In genomic region chr7:129617178-129617577, GRCh38 we compare ENCODE assay signal across 20 cellular contexts. TPM values are rescaled to one million over a fixed set of nuclear protein-coding genes. Genes with fewer than 3 reads are reported as not detected.
DNase-seq lines count a peak whose midpoint lies in the region; ATAC-seq and TF ChIP-seq lines count a peak whose summit lies in the region.
"Had no signal": no experiment of that assay in that cellular context is flagged by ENCODE, and none has a peak within 500 bp of the region (broad histone marks: within the 10 kb centered on the region; RNA-seq: fewer than 3 reads in every experiment).

No MANE protein-coding gene starts in this region.

- TF ChIP-seq CTCF in HFFc6 (IDR thresholded peaks at IDR 0.05) (no peak), NB4 (IDR thresholded peaks at IDR 0.05; ENCODE audit: low read depth, low read length) (no peak)

- H3K9me3 Mint-ChIP-seq in HFFc6: no peaks in the 10 kb centered on the region
- H3K9me3 Mint-ChIP-seq in central memory CD8-positive, alpha-beta T cell: no peaks in the 10 kb centered on the region
- H3K9me3 Mint-ChIP-seq in natural killer cell treated with Interleukin-12 subunit alpha and Interleukin-12 subunit beta and Interleukin-15 and Interleukin-18, amount 100 ng/mL, for 72 hours: peaks cover 3% of the 10 kb centered on the region
- H3K9me3 Mint-ChIP-seq: activated T-helper 1 cell treated with anti-CD3 and anti-CD28 coated beads, Interleukin-12 subunit alpha, Interleukin-12 subunit beta, Interleukin-2, Interleukin-4 antibody, amounts not matched to agents 30 ng/mL and 10 ng/mL and 1 ng/mL, durations not matched to agents 14 hours and 24 hours and 36 hours had no signal

- no peak for TF ChIP-seq POLR2A in NB4 (IDR thresholded peaks at IDR 0.05; ENCODE audit: extremely low read depth, insufficient read length)

- peaks cover 14% of the 10 kb centered on the region for H3K36me3 Mint-ChIP-seq in HFFc6 (ENCODE audit: low read depth)
- H3K36me3 Mint-ChIP-seq in central memory CD8-positive, alpha-beta T cell (ENCODE audit: insufficient read depth): peaks cover 12% of the 10 kb centered on the region
- no peaks in the 10 kb centered on the region for H3K36me3 Mint-ChIP-seq in natural killer cell treated with Interleukin-12 subunit alpha and Interleukin-12 subunit beta and Interleukin-15 and Interleukin-18, amount 100 ng/mL, for 72 hours

- no peak for ATAC-seq in central memory CD8-positive, alpha-beta T cell (replicated peaks; ENCODE audit: extremely low read depth, poor library complexity, severe bottlenecking)
- ATAC-seq in natural killer cell treated with Interleukin-12 subunit alpha and Interleukin-12 subunit beta and Interleukin-15 and Interleukin-18, amount 100 ng/mL, for 72 hours: no peak
- ATAC-seq in HG03432 (IDR thresholded peaks at IDR 0.05; ENCODE audit: unreplicated experiment) (no peak), GM19452 (IDR thresholded peaks at IDR 0.05; ENCODE audit: unreplicated experiment) (no peak)
- ATAC-seq: Right ventricle myocardium inferior had no signal

- peak overlapping the region; percentile 41; the same call in 1 of the 2 replicates for H3K4me3 Mint-ChIP-seq in HFFc6
- no peak overlapping the region for H3K4me3 Mint-ChIP-seq in central memory CD8-positive, alpha-beta T cell
- H3K4me3 Mint-ChIP-seq in natural killer cell treated with Interleukin-12 subunit alpha and Interleukin-12 subunit beta and Interleukin-15 and Interleukin-18, amount 100 ng/mL, for 72 hours: peak overlapping the region; percentile 60
- H3K4me3 Mint-ChIP-seq: activated T-helper 1 cell treated with anti-CD3 and anti-CD28 coated beads, Interleukin-12 subunit alpha, Interleukin-12 subunit beta, Interleukin-2, Interleukin-4 antibody, amounts not matched to agents 30 ng/mL and 10 ng/mL and 1 ng/mL, durations not matched to agents 14 hours and 24 hours and 36 hours; neural progenitor cell had no signal

- H3K4me3 ChIP-seq in NB4 (ENCODE audit: low read depth, low read length): peak overlapping the region; percentile 46
- H3K4me3 ChIP-seq: esophagus squamous epithelium, MG63, neural progenitor cell, suprapubic skin had no signal

- H3K4me1 Mint-ChIP-seq in HFFc6 (ENCODE audit: low read depth): peaks cover 51% of the 10 kb centered on the region
- H3K4me1 Mint-ChIP-seq in central memory CD8-positive, alpha-beta T cell: peaks cover 64% of the 10 kb centered on the region
- peaks cover 46 to 59% of the 10 kb centered on the region in 2 donors for H3K4me1 Mint-ChIP-seq in natural killer cell treated with Interleukin-12 subunit alpha and Interleukin-12 subunit beta and Interleukin-15 and Interleukin-18, amount 100 ng/mL, for 72 hours (ENCODE audit: low read depth in 2 of 2)

- DNase-seq in HFFc6 (no peak), NB4 (ENCODE audit: low read depth) (peak; percentile 77), DMS79 treated with DMSO at 0.1 percent for 48 hours (lab: John Stamatoyannopoulos, UW) (no peak)
- no peak for DNase-seq in central memory CD8-positive, alpha-beta T cell (ENCODE audit: low spot score in 2 of 2)
- no peak for DNase-seq in natural killer cell treated with Interleukin-12 subunit alpha and Interleukin-12 subunit beta and Interleukin-15 and Interleukin-18, amount 100 ng/mL, for 72 hours (ENCODE audit: low spot score)
- DNase-seq: central memory CD4-positive, alpha-beta T cell; DMS 273 treated with DMSO at 0.1 percent for 48 hours; effector memory CD4-positive, alpha-beta T cell; esophagus squamous epithelium; GDM1; MG63; NCI-H1930; NCI-H446; T-helper 2 cell had no signal

- H3K27ac Mint-ChIP-seq in HFFc6: peak overlapping the region; percentile 12; the same call in 1 of the 2 replicates
- H3K27ac Mint-ChIP-seq in central memory CD8-positive, alpha-beta T cell (ENCODE audit: low read depth): peak overlapping the region; percentile 14
- H3K27ac Mint-ChIP-seq in natural killer cell treated with Interleukin-12 subunit alpha and Interleukin-12 subunit beta and Interleukin-15 and Interleukin-18, amount 100 ng/mL, for 72 hours: peak overlapping the region; percentile 66 to 78
- H3K27ac Mint-ChIP-seq: activated T-helper 1 cell treated with anti-CD3 and anti-CD28 coated beads, Interleukin-12 subunit alpha, Interleukin-12 subunit beta, Interleukin-2, Interleukin-4 antibody, amounts not matched to agents 30 ng/mL and 10 ng/mL and 1 ng/mL, durations not matched to agents 14 hours and 24 hours and 36 hours; neural progenitor cell had no signal

- no peaks in the 10 kb centered on the region for H3K27me3 Mint-ChIP-seq in HFFc6 (ENCODE audit: insufficient read depth)
- no peaks in the 10 kb centered on the region for H3K27me3 Mint-ChIP-seq in central memory CD8-positive, alpha-beta T cell
- H3K27me3 Mint-ChIP-seq in natural killer cell treated with Interleukin-12 subunit alpha and Interleukin-12 subunit beta and Interleukin-15 and Interleukin-18, amount 100 ng/mL, for 72 hours: no peaks in the 10 kb centered on the region

RNA-seq across cellular contexts. Expression of gene NRF1, which starts 5.7 kb away (rescaled TPM):
- 10 to 100 TPM in 4 of 6 experiments, 1 to 10 TPM in 2; 8.8 to 11.8 (median 10.4) TPM for total RNA-seq in HFFc6 (2021; fragmentation: NEBNext Ultra II Directional; extraction: Animal tissue kit (Norgen Biotek cat#: 25700))
- 10 to 100 TPM; 27.6 to 31.9 TPM for total RNA-seq in natural killer cell treated with Interleukin-12 subunit alpha and Interleukin-12 subunit beta and Interleukin-15 and Interleukin-18, amount 100 ng/mL, for 72 hours

Comparison
In these comparisons a context has a peak if more than half of its experiments do, and no peak if none do; other contexts are left out.
1. H3K27ac Mint-ChIP-seq: peak in every context shown above with its lines; median percentile 72 in natural killer cell treated with Interleukin-12 subunit alpha and Interleukin-12 subunit beta and Interleukin-15 and Interleukin-18, amount 100 ng/mL, for 72 hours; 14 in central memory CD8-positive, alpha-beta T cell; 12 in HFFc6.